8 cellular contexts compared by ENCODE assay signal in genomic region chr2:218399391-218400166, GRCh38. TPM values are rescaled to one million over a fixed set of nuclear protein-coding genes. Genes with fewer than 3 reads are reported as not detected.
A peak's percentile ranks its signal among the peaks of the same experiment; 100 is the strongest.
DNase-seq lines count a peak whose midpoint lies in the region; ATAC-seq and FAIRE-seq lines count a peak whose summit lies in the region.

Gene CTDSP1 (plus strand): TSS chr2:218399868. CDS start chr2:218400091, 223 bp downstream.

- ATAC-seq in GM21360 (IDR thresholded peaks at IDR 0.05; ENCODE audit: unreplicated experiment) = peak; percentile 34

- H3K27me3 ChIP-seq in NT2/D1 (ENCODE audit: insufficient read depth, insufficient read length) = peaks cover 30% of the 10 kb centered on the region
- no peaks in the 10 kb centered on the region for H3K27me3 ChIP-seq in endocrine pancreas (ENCODE audit: control insufficient read depth, insufficient read depth, low read length)

- peak; percentile 89 for FAIRE-seq in HTR-8/SVneo (lab: Jason Lieb, UNC)

- peaks cover 35% of the 10 kb centered on the region for H3K36me3 ChIP-seq in NT2/D1 (ENCODE audit: insufficient read depth, insufficient read length, low read length)
- no peaks in the 10 kb centered on the region for H3K36me3 ChIP-seq in endocrine pancreas (ENCODE audit: control insufficient read depth, insufficient read depth, low read length)

- peak; percentile 98 for DNase-seq in COLO668 (lab: John Stamatoyannopoulos, UW; ENCODE audit: unreplicated experiment)
- DNase-seq in HTR-8/SVneo (ENCODE audit: insufficient read length, low spot score) = peak; percentile 89
- DNase-seq in NT2/D1 (ENCODE audit: low read depth, low spot score) = peak; percentile 92
- DNase-seq in activated CD8-positive, alpha-beta memory T cell treated with anti-CD3 and anti-CD28 coated beads, Interleukin-2, amount 50 U/mL, for 1 hour (ENCODE audit: extremely low read depth) = peak; percentile 85
- peak; percentile 99 for DNase-seq in mesenteric fat pad (ENCODE audit: low spot score)
- DNase-seq in stimulated activated CD8-positive, alpha-beta memory T cell treated with anti-CD3 and anti-CD28 coated beads, Interleukin-15, amount 100 ng/mL, for 24 hours (ENCODE audit: low read depth) = peak; percentile 81

- H3K9ac ChIP-seq in NT2/D1 (ENCODE audit: insufficient read length, low read depth) = peak within 1 kb of the TSS; percentile 95
- H3K9ac ChIP-seq in endocrine pancreas (ENCODE audit: control insufficient read depth, insufficient read depth, low read length) = peak within 1 kb of the TSS; percentile 62

- H3K9me3 ChIP-seq in NT2/D1 (ENCODE audit: insufficient read depth, low read length) (no peaks in the 10 kb centered on the region), endocrine pancreas (ENCODE audit: control insufficient read depth, low read length) (no peaks in the 10 kb centered on the region)

- H3K4me1 ChIP-seq in NT2/D1 (ENCODE audit: insufficient read depth, insufficient read length) (peaks cover 12% of the 10 kb centered on the region), endocrine pancreas (ENCODE audit: control insufficient read depth, insufficient read depth, low read length) (no peaks in the 10 kb centered on the region)

- H3K4me3 ChIP-seq in NT2/D1 (ENCODE audit: insufficient read length, low read depth) (peak within 1 kb of the TSS; percentile 85), endocrine pancreas (ENCODE audit: control insufficient read depth, insufficient read depth, low read length) (no peak within 1 kb of the TSS)

RNA-seq across cellular contexts. Expression of gene CTDSP1, which starts in this region (rescaled TPM):
- total RNA-seq in mesenteric fat pad = 123 TPM
